Comparison of ENCODE assay signal across 8 cellular contexts in genomic region chr1:93846929-93847810, GRCh38. TPM values are rescaled to one million over a fixed set of nuclear protein-coding genes. Genes with fewer than 3 reads are reported as not detected.
DNase-seq lines count a peak whose midpoint lies in the region; ATAC-seq and TF ChIP-seq lines count a peak whose summit lies in the region.

No MANE protein-coding gene starts in this region.

- peak; percentile 6 for TF ChIP-seq POLR2A in HCT116 (IDR thresholded peaks at IDR 0.05; ENCODE audit: borderline replicate concordance, extremely low read depth, insufficient read depth, insufficient read length)

- H3K9ac ChIP-seq in HCT116 (ENCODE audit: low read length) (peak overlapping the region; percentile 78), MM.1S (ENCODE audit: low read length) (peak overlapping the region; percentile 77)

- no peaks in the 10 kb centered on the region for H3K9me3 ChIP-seq in HCT116 (ENCODE audit: control insufficient read depth in 1 of 2, insufficient read depth in 1 of 2, low read depth in 1 of 2, low read length in 2 of 2)
- no peaks in the 10 kb centered on the region for H3K9me3 ChIP-seq in MM.1S (replicated peaks; ENCODE audit: insufficient read depth, low read length)
- H3K9me3 ChIP-seq in neuron (ENCODE audit: low read length) = no peaks in the 10 kb centered on the region

- no peaks in the 10 kb centered on the region for H4K20me1 ChIP-seq in HCT116 (ENCODE audit: insufficient read depth)
- H4K20me1 ChIP-seq in MM.1S (ENCODE audit: insufficient read depth, low read length) = no peaks in the 10 kb centered on the region

- ATAC-seq in HCT116 = peak; percentile 65

- H3F3A ChIP-seq in MM.1S (ENCODE audit: insufficient read depth, low read length) = peaks cover 14% of the 10 kb centered on the region; the same call in 1 of the 2 replicates

- H3K27me3 ChIP-seq in HCT116 (ENCODE audit: insufficient read depth, low read length) (no peaks in the 10 kb centered on the region), MM.1S (replicated peaks; ENCODE audit: insufficient read depth, low read length) (no peaks in the 10 kb centered on the region), neuron (ENCODE audit: insufficient read depth, low read length) (no peaks in the 10 kb centered on the region)

- H3K4me3 ChIP-seq in HCT116 (replicated peaks in 1 of 2; ENCODE audit: low read depth in 1 of 2, low read length in 2 of 2) = peak overlapping the region; percentile 59 to 79
- H3K4me3 ChIP-seq in MM.1S (ENCODE audit: low read length) = peak overlapping the region; percentile 75
- peak overlapping the region; percentile 96 for H3K4me3 ChIP-seq in neuron (ENCODE audit: low read length)

- H3K9me2 ChIP-seq in HCT116 (ENCODE audit: insufficient read depth) (no peaks in the 10 kb centered on the region), MM.1S (replicated peaks; ENCODE audit: insufficient read depth, low read length) (no peaks in the 10 kb centered on the region)

- H3K36me3 ChIP-seq in HCT116 (ENCODE audit: control insufficient read depth in 1 of 2, insufficient read depth in 2 of 2, low read length in 2 of 2) (no peaks in the 10 kb centered on the region), MM.1S (replicated peaks; ENCODE audit: insufficient read depth, low read length) (no peaks in the 10 kb centered on the region), neuron (ENCODE audit: insufficient read depth, low read length) (no peaks in the 10 kb centered on the region)

- H3K4me2 ChIP-seq in HCT116 (ENCODE audit: low read length) (peak overlapping the region; percentile 97), MM.1S (ENCODE audit: low read depth, low read length) (peak overlapping the region; percentile 44; the same call in 1 of the 2 replicates)

- H3K27ac ChIP-seq in HCT116 (ENCODE audit: low read depth, low read length) (peak overlapping the region; percentile 69), MM.1S (ENCODE audit: low read length) (peak overlapping the region; percentile 74)

- no peaks in the 10 kb centered on the region for H3K79me2 ChIP-seq in HCT116 (ENCODE audit: insufficient read depth, low read length)
- H3K79me2 ChIP-seq in MM.1S (ENCODE audit: low read length) = no peaks in the 10 kb centered on the region

- DNase-seq in GDM1 (lab: John Stamatoyannopoulos, UW) = peak; percentile 87
- DNase-seq in HCT116 (ENCODE audit: low read depth, low spot score) = peak; percentile 81
- peak; percentile 82 for DNase-seq in MM.1S
- DNase-seq in SHP77 (lab: John Stamatoyannopoulos, UW) = peak; percentile 79 to 82
- DNase-seq in activated gamma-delta T cell treated with anti-CD3 and anti-CD28 coated beads, Interleukin-2, amount 50 U/mL, for 16 hours (ENCODE audit: low read depth) = peak; percentile 80
- peak; percentile 86 for DNase-seq in foreskin melanocyte
- peak; percentile 72 for DNase-seq in stromal cell of bone marrow (ENCODE audit: low read depth)

- CTCF ChIA-PET in HCT116 (lab: Charles Lee) = interaction anchor here (1.4 to 1.5 kb wide), 3 partner anchors 179 to 218 kb away, joined by 3 to 11 read pairs (median 7); no protein-coding TSS in a partner anchor

- no peak for TF ChIP-seq RAD21 in HCT116 (IDR thresholded peaks at IDR 0.05; ENCODE audit: low read depth)

- intact Hi-C loops in HCT116 (cut with micrococcal nuclease) = no loop called here

- BruUV-seq in HCT116 (replicated peaks; lab: Mats Ljungman, UMichigan) = no TSS peak

- TF ChIP-seq CTCF in HCT116 (IDR thresholded peaks at IDR 0.05 in 2 of 3, conservative IDR thresholded peaks at IDR 0.05 in 1 of 3; ENCODE audit: borderline replicate concordance in 1 of 3, insufficient read depth in 1 of 3, low read depth in 2 of 3, low read length in 2 of 3) (no peak), MM.1S (IDR thresholded peaks at IDR 0.05; ENCODE audit: low read length) (no peak; the same call in 1 of the 2 replicates)

- H3K4me1 ChIP-seq in HCT116 (ENCODE audit: control insufficient read depth in 1 of 2, insufficient read depth in 2 of 2, low read length in 2 of 2) (peaks cover 7 to 33% of the 10 kb centered on the region in 2 experiments; a peak in 3 of 4 replicates), MM.1S (ENCODE audit: low read length) (peaks cover 5% of the 10 kb centered on the region; the same call in 1 of the 2 replicates), neuron (ENCODE audit: insufficient read depth, low read length) (peaks cover 8% of the 10 kb centered on the region)

- H2AFZ ChIP-seq in HCT116 (ENCODE audit: low read depth, low read length, poor library complexity, severe bottlenecking) = peak overlapping the region; percentile 79
- peak overlapping the region; percentile 87 for H2AFZ ChIP-seq in MM.1S (ENCODE audit: low read length)
- peak overlapping the region; percentile 96 for H2AFZ ChIP-seq in neuron (ENCODE audit: low read depth, low read length)

- POLR2A ChIA-PET in HCT116 (lab: Charles Lee) = interaction anchor here (1.3 kb wide), 1 partner anchor 141 kb away, joined by 4 read pairs; no protein-coding TSS in a partner anchor

- RAD21 ChIA-PET in HCT116 (lab: Charles Lee; ENCODE audit: low non-redundant PET in 1 of 2, low total read pairs in 2 of 2, uncharacterized antibody in 2 of 2, unreplicated experiment in 2 of 2) = interaction anchor here in 1 of 2 experiments (0.6 kb wide), 1 partner anchor 63 kb away, joined by 3 read pairs; no protein-coding TSS in a partner anchor

TF ChIP-seq in HCT116, 20 proteins besides CTCF, POLR2A, EP300 and RAD21 (continues in another document):
- TF ChIP-seq, protein P1, sequence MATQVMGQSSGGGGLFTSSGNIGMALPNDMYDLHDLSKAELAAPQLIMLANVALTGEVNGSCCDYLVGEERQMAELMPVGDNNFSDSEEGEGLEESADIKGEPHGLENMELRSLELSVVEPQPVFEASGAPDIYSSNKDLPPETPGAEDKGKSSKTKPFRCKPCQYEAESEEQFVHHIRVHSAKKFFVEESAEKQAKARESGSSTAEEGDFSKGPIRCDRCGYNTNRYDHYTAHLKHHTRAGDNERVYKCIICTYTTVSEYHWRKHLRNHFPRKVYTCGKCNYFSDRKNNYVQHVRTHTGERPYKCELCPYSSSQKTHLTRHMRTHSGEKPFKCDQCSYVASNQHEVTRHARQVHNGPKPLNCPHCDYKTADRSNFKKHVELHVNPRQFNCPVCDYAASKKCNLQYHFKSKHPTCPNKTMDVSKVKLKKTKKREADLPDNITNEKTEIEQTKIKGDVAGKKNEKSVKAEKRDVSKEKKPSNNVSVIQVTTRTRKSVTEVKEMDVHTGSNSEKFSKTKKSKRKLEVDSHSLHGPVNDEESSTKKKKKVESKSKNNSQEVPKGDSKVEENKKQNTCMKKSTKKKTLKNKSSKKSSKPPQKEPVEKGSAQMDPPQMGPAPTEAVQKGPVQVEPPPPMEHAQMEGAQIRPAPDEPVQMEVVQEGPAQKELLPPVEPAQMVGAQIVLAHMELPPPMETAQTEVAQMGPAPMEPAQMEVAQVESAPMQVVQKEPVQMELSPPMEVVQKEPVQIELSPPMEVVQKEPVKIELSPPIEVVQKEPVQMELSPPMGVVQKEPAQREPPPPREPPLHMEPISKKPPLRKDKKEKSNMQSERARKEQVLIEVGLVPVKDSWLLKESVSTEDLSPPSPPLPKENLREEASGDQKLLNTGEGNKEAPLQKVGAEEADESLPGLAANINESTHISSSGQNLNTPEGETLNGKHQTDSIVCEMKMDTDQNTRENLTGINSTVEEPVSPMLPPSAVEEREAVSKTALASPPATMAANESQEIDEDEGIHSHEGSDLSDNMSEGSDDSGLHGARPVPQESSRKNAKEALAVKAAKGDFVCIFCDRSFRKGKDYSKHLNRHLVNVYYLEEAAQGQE (IDR thresholded peaks at IDR 0.05; ENCODE audit: low read depth) = no peak
- TF ChIP-seq CEBPB (IDR thresholded peaks at IDR 0.05; ENCODE audit: low read depth) = peak; percentile 21; the same call in 1 of the 2 replicates
- TF ChIP-seq POLR2AphosphoS5 (IDR thresholded peaks at IDR 0.05; ENCODE audit: low read depth, low read length) = peak; percentile 64
- TF ChIP-seq EZH2 (IDR thresholded peaks at IDR 0.05) = no peak
- TF ChIP-seq, protein P2, sequence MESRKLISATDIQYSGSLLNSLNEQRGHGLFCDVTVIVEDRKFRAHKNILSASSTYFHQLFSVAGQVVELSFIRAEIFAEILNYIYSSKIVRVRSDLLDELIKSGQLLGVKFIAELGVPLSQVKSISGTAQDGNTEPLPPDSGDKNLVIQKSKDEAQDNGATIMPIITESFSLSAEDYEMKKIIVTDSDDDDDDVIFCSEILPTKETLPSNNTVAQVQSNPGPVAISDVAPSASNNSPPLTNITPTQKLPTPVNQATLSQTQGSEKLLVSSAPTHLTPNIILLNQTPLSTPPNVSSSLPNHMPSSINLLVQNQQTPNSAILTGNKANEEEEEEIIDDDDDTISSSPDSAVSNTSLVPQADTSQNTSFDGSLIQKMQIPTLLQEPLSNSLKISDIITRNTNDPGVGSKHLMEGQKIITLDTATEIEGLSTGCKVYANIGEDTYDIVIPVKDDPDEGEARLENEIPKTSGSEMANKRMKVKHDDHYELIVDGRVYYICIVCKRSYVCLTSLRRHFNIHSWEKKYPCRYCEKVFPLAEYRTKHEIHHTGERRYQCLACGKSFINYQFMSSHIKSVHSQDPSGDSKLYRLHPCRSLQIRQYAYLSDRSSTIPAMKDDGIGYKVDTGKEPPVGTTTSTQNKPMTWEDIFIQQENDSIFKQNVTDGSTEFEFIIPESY (IDR thresholded peaks at IDR 0.05; ENCODE audit: extremely low read depth, insufficient replicate concordance, low read length) = peak; percentile 46
- peak; percentile 84 for TF ChIP-seq ZFX (IDR thresholded peaks at IDR 0.05)
- no peak for TF ChIP-seq ZNF274 (IDR thresholded peaks at IDR 0.05; ENCODE audit: low read depth, low read length)
- TF ChIP-seq SIN3A (IDR thresholded peaks at IDR 0.05; ENCODE audit: low read depth) = no peak; the same call in 1 of the 2 replicates
- TF ChIP-seq, protein P3, sequence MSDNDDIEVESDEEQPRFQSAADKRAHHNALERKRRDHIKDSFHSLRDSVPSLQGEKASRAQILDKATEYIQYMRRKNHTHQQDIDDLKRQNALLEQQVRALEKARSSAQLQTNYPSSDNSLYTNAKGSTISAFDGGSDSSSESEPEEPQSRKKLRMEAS (IDR thresholded peaks at IDR 0.05) = peak; percentile 42
- no peak for TF ChIP-seq JUND (IDR thresholded peaks at IDR 0.05)
- TF ChIP-seq TCF7L2 (IDR thresholded peaks at IDR 0.05; ENCODE audit: borderline replicate concordance, extremely low read depth, insufficient read depth, insufficient read length) = no peak
- TF ChIP-seq ATF3 (IDR thresholded peaks at IDR 0.05) = peak; percentile 98
- no peak for TF ChIP-seq SP1 (IDR thresholded peaks at IDR 0.05; ENCODE audit: low read depth)
- no peak; the same call in 1 of the 2 replicates for TF ChIP-seq ELF1 (IDR thresholded peaks at IDR 0.05; ENCODE audit: borderline replicate concordance, low read depth)
- peak; percentile 33 for TF ChIP-seq YY1 (IDR thresholded peaks at IDR 0.05; ENCODE audit: extremely low read depth, insufficient replicate concordance, low read depth, low read length)
- TF ChIP-seq FOSL1 (IDR thresholded peaks at IDR 0.05; ENCODE audit: low read depth) = no peak

RNA-seq across cellular contexts. Expression of gene DNTTIP2, which starts 31.8 kb away (rescaled TPM):
- total RNA-seq in HCT116 (2021; ENCODE audit: unreplicated experiment) = 66.1 TPM
- polyA plus RNA-seq in HCT116 (2012) = 17.3 and 21.1 TPM in 2 replicates

Comparison
In these comparisons a context has a peak if more than half of its experiments do, and no peak if none do; other contexts are left out.
1. Peak in every context shown above with its lines: DNase-seq, ATAC-seq, H3K4me3 ChIP-seq and H3K27ac ChIP-seq.